Comparison of ENCODE assay signal across 33 cellular contexts in the genomic region with DNA sequence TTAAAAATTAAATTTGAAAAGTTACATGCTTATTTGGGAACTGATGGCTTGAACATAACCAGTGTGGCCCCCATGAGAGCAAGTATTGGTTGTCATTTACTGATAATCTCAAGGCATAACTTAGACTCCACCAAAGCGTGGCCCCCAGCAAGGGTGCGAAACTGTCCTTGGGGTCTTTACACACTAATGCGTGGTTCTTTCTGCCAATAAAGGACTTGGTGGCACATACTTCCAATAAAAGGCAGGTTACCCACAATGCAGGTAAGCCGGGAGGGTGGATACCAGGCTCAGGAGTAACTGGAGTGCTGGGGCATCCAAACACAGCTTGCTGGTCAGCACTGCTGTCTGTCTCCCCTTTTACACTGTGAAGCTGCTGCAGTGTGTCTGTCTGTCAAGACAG.
"Had no signal": no experiment of that assay in that cellular context is flagged by ENCODE, and none has a peak within 500 bp of the region (broad histone marks: within the 10 kb centered on the region; RNA-seq: fewer than 3 reads in every experiment).

No MANE protein-coding gene starts in this region.

- H3K9me3 Mint-ChIP-seq: activated CD4-positive, alpha-beta memory T cell treated with anti-CD3 and anti-CD28 coated beads, Interleukin-2, amount 10 ng/mL, durations not matched to agents 7 days and 5 days; activated CD4-positive, alpha-beta T cell treated with anti-CD3 and anti-CD28 coated beads, Interleukin-2, amount 10 ng/mL, durations not matched to agents 24 days and 14 days; activated naive CD4-positive, alpha-beta T cell treated with anti-CD3 and anti-CD28 coated beads, Interleukin-2, amount 10 ng/mL, durations not matched to agents 7 days and 5 days; activated naive CD4-positive, alpha-beta T cell treated with anti-CD3 and anti-CD28 coated beads, Interleukin-2, amount 50 U/mL, for 72 hours; activated naive CD8-positive, alpha-beta T cell treated with anti-CD3 and anti-CD28 coated beads, Interleukin-2, amount 10 ng/mL, durations not matched to agents 7 days and 5 days; activated T-cell treated with anti-CD3 and anti-CD28 coated beads, Interleukin-2, amount 50 U/mL, for 24 hours; activated T-cell treated with anti-CD3 and anti-CD28 coated beads, Interleukin-2, amount 50 U/mL, for 72 hours; dendritic cell treated with granulocyte-macrophage colony-stimulating factor and Interleukin-4, amounts not matched to agents 40 ng/mL and 50 ng/mL, for 4 days; endodermal cell; T-cell; T-helper 1 cell treated with Interleukin-12 subunit alpha and Interleukin-12 subunit beta and Interleukin-4 antibody, amounts not matched to agents 30 μg/mL and 1 μg/mL, for 36 hours; T-helper 2 cell treated with Interferon-gamma antibody and Interleukin-4, amounts not matched to agents 5 μg/mL and 100 μg/mL, for 36 hours had no signal

- H3K27ac ChIP-seq: ascending aorta, breast epithelium, cardiac muscle cell, colonic mucosa, dorsolateral prefrontal cortex, WERI-Rb-1 had no signal

- H3K9me3 ChIP-seq: ascending aorta, breast epithelium, colonic mucosa had no signal

- H3K4me1 ChIP-seq: ascending aorta, breast epithelium, colonic mucosa had no signal

- DNase-seq: activated CD4-positive, alpha-beta memory T cell treated with anti-CD3 and anti-CD28 coated beads, Interleukin-2, amount 10 ng/mL, durations not matched to agents 7 days and 5 days; activated CD4-positive, alpha-beta T cell treated with anti-CD3 and anti-CD28 coated beads for 36 hours; activated CD4-positive, alpha-beta T cell treated with anti-CD3 and anti-CD28 coated beads, Interleukin-2, amount 10 ng/mL, durations not matched to agents 24 days and 14 days; activated CD4-positive, CD25-positive, alpha-beta regulatory T cell; activated CD4-positive, CD25-positive, alpha-beta regulatory T cell treated with anti-CD3 and anti-CD28 coated beads, Interleukin-2, amount 50 U/mL, for 72 hours; activated CD8-positive, alpha-beta memory T cell treated with anti-CD3 and anti-CD28 coated beads, Interleukin-2, amount 50 U/mL, for 48 hours; activated gamma-delta T cell; activated naive CD4-positive, alpha-beta T cell; activated naive CD4-positive, alpha-beta T cell treated with anti-CD3 and anti-CD28 coated beads, Interleukin-2, amount 10 ng/mL, durations not matched to agents 7 days and 5 days; activated naive CD8-positive, alpha-beta T cell treated with anti-CD3 and anti-CD28 coated beads, Interleukin-2, amount 10 ng/mL, durations not matched to agents 7 days and 5 days; activated T-cell treated with anti-CD3 and anti-CD28 coated beads for 4 hours; activated T-cell treated with anti-CD3 and anti-CD28 coated beads, Interleukin-2, amount 50 U/mL, for 24 hours; activated T-cell treated with anti-CD3 and anti-CD28 coated beads, Interleukin-2, amount 50 U/mL, for 72 hours; central memory CD4-positive, alpha-beta T cell; cerebellar nuclear complex; colonic mucosa; dorsolateral prefrontal cortex; effector memory CD4-positive, alpha-beta T cell; endodermal cell; foreskin fibroblast; SW 1271; T-cell; T1000; WERI-Rb-1 had no signal

- H3K4me1 Mint-ChIP-seq: activated CD4-positive, alpha-beta memory T cell treated with anti-CD3 and anti-CD28 coated beads, Interleukin-2, amount 10 ng/mL, durations not matched to agents 7 days and 5 days; activated CD4-positive, alpha-beta T cell treated with anti-CD3 and anti-CD28 coated beads for 36 hours; activated CD4-positive, alpha-beta T cell treated with anti-CD3 and anti-CD28 coated beads, Interleukin-2, amount 10 ng/mL, durations not matched to agents 24 days and 14 days; activated naive CD4-positive, alpha-beta T cell treated with anti-CD3 and anti-CD28 coated beads, Interleukin-2, amount 10 ng/mL, durations not matched to agents 7 days and 5 days had no signal

- H3K4me3 ChIP-seq: ascending aorta, breast epithelium, cardiac muscle cell, colonic mucosa, dorsolateral prefrontal cortex had no signal

- H3K36me3 ChIP-seq: ascending aorta, breast epithelium, cardiac muscle cell, colonic mucosa, WERI-Rb-1 had no signal

- H3K4me3 Mint-ChIP-seq: activated CD4-positive, alpha-beta memory T cell treated with anti-CD3 and anti-CD28 coated beads, Interleukin-2, amount 10 ng/mL, durations not matched to agents 7 days and 5 days; activated CD4-positive, alpha-beta T cell treated with anti-CD3 and anti-CD28 coated beads for 36 hours; activated CD4-positive, alpha-beta T cell treated with anti-CD3 and anti-CD28 coated beads, Interleukin-2, amount 10 ng/mL, durations not matched to agents 24 days and 14 days; activated naive CD4-positive, alpha-beta T cell treated with anti-CD3 and anti-CD28 coated beads, Interleukin-2, amount 10 ng/mL, durations not matched to agents 7 days and 5 days; activated naive CD8-positive, alpha-beta T cell treated with anti-CD3 and anti-CD28 coated beads, Interleukin-2, amount 10 ng/mL, durations not matched to agents 7 days and 5 days; activated T-cell treated with anti-CD3 and anti-CD28 coated beads, Interleukin-2, amount 50 U/mL, for 24 hours; activated T-cell treated with anti-CD3 and anti-CD28 coated beads, Interleukin-2, amount 50 U/mL, for 72 hours; brain; dendritic cell treated with granulocyte-macrophage colony-stimulating factor and Interleukin-4, amounts not matched to agents 40 ng/mL and 50 ng/mL, for 4 days; endodermal cell; T-cell; T-helper 1 cell treated with Interleukin-12 subunit alpha and Interleukin-12 subunit beta and Interleukin-4 antibody, amounts not matched to agents 30 μg/mL and 1 μg/mL, for 36 hours; T-helper 2 cell treated with Interferon-gamma antibody and Interleukin-4, amounts not matched to agents 5 μg/mL and 100 μg/mL, for 36 hours had no signal

- H3K27me3 Mint-ChIP-seq: activated naive CD8-positive, alpha-beta T cell treated with anti-CD3 and anti-CD28 coated beads, Interleukin-2, amount 10 ng/mL, durations not matched to agents 7 days and 5 days had no signal

- H3K27ac Mint-ChIP-seq: activated CD4-positive, alpha-beta memory T cell treated with anti-CD3 and anti-CD28 coated beads, Interleukin-2, amount 10 ng/mL, durations not matched to agents 7 days and 5 days; activated CD4-positive, alpha-beta T cell treated with anti-CD3 and anti-CD28 coated beads for 36 hours; activated CD4-positive, alpha-beta T cell treated with anti-CD3 and anti-CD28 coated beads, Interleukin-2, amount 10 ng/mL, durations not matched to agents 24 days and 14 days; activated naive CD4-positive, alpha-beta T cell treated with anti-CD3 and anti-CD28 coated beads, Interleukin-2, amount 10 ng/mL, durations not matched to agents 7 days and 5 days; activated naive CD4-positive, alpha-beta T cell treated with anti-CD3 and anti-CD28 coated beads, Interleukin-2, amount 50 U/mL, for 72 hours; activated naive CD8-positive, alpha-beta T cell treated with anti-CD3 and anti-CD28 coated beads, Interleukin-2, amount 10 ng/mL, durations not matched to agents 7 days and 5 days; activated T-cell treated with anti-CD3 and anti-CD28 coated beads, Interleukin-2, amount 50 U/mL, for 24 hours; activated T-cell treated with anti-CD3 and anti-CD28 coated beads, Interleukin-2, amount 50 U/mL, for 72 hours; dendritic cell treated with granulocyte-macrophage colony-stimulating factor and Interleukin-4, amounts not matched to agents 40 ng/mL and 50 ng/mL, for 4 days; endodermal cell; T-cell; T-helper 1 cell treated with Interleukin-12 subunit alpha and Interleukin-12 subunit beta and Interleukin-4 antibody, amounts not matched to agents 30 μg/mL and 1 μg/mL, for 36 hours; T-helper 2 cell treated with Interferon-gamma antibody and Interleukin-4, amounts not matched to agents 5 μg/mL and 100 μg/mL, for 36 hours had no signal

- H3K27me3 ChIP-seq: ascending aorta, breast epithelium, cardiac muscle cell, colonic mucosa had no signal

- H3K36me3 Mint-ChIP-seq: activated naive CD4-positive, alpha-beta T cell treated with anti-CD3 and anti-CD28 coated beads, Interleukin-2, amount 10 ng/mL, durations not matched to agents 7 days and 5 days; activated naive CD4-positive, alpha-beta T cell treated with anti-CD3 and anti-CD28 coated beads, Interleukin-2, amount 50 U/mL, for 72 hours; activated naive CD8-positive, alpha-beta T cell treated with anti-CD3 and anti-CD28 coated beads, Interleukin-2, amount 10 ng/mL, durations not matched to agents 7 days and 5 days; brain; T-cell had no signal

- ATAC-seq: activated CD4-positive, alpha-beta T cell treated with anti-CD3 and anti-CD28 coated beads for 36 hours; activated naive CD4-positive, alpha-beta T cell treated with anti-CD3 and anti-CD28 coated beads, Interleukin-2, amount 50 U/mL, for 72 hours; activated T-cell treated with anti-CD3 and anti-CD28 coated beads, Interleukin-2, amount 50 U/mL, for 72 hours; esophagus mucosa; T-cell had no signal
